In the genomic region with DNA sequence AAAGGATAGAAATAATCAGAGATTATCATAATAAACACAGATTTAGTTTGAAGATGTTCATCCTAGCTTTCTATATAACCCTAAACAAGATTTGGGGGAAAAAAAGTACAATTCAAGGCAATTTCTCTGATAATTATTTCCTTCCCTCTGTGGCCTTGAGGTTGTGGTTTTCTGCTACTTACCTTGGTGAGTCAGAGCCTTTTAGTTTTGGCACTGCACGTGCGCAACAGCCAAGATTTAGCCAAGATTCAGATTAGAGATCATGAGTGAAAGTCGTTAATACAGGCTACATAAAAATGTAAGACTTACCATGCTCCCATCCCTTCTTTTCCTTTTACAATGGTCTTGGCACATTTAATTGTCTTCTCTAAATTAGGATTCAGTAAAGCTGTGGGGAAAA, we compare ENCODE assay signal across 21 cellular contexts. TPM values are rescaled to one million over a fixed set of nuclear protein-coding genes. Genes with fewer than 3 reads are reported as not detected.
A peak's percentile ranks its signal among the peaks of the same experiment; 100 is the strongest.
DNase-seq lines count a peak whose midpoint lies in the region; ATAC-seq and TF ChIP-seq lines count a peak whose summit lies in the region.
"Had no signal": no experiment of that assay in that cellular context is flagged by ENCODE, and none has a peak within 500 bp of the region (broad histone marks: within the 10 kb centered on the region; RNA-seq: fewer than 3 reads in every experiment).

No MANE protein-coding gene starts in this region.

- no peak overlapping the region for H3K4me3 Mint-ChIP-seq in stimulated activated naive CD8-positive, alpha-beta T cell treated with anti-CD3 and anti-CD28 coated beads, Interleukin-15, amount 100 ng/mL, for 72 hours
- H3K4me3 Mint-ChIP-seq: CD14-positive monocyte had no signal

- TF ChIP-seq POLR2A in lower leg skin (IDR thresholded peaks at IDR 0.05), result no peak

- peaks cover 33% of the 10 kb centered on the region for H3K4me1 Mint-ChIP-seq in stimulated activated naive CD8-positive, alpha-beta T cell treated with anti-CD3 and anti-CD28 coated beads, Interleukin-15, amount 100 ng/mL, for 72 hours
- H3K4me1 Mint-ChIP-seq: CD14-positive monocyte had no signal

- H3K9me3 Mint-ChIP-seq in stimulated activated naive CD8-positive, alpha-beta T cell treated with anti-CD3 and anti-CD28 coated beads, Interleukin-15, amount 100 ng/mL, for 72 hours, result peaks cover 0 to 9% of the 10 kb centered on the region in 2 donors

- DNase-seq in DMS79 treated with DMSO at 0.1 percent for 48 hours (lab: John Stamatoyannopoulos, UW), result peak; percentile 2
- no peak for DNase-seq in DMS79 (lab: John Stamatoyannopoulos, UW)
- peak; percentile 11 to 20 for DNase-seq in stimulated activated naive CD8-positive, alpha-beta T cell treated with anti-CD3 and anti-CD28 coated beads, Interleukin-15, amount 100 ng/mL, for 72 hours
- no peak for DNase-seq in stimulated activated naive CD8-positive, alpha-beta T cell treated with anti-CD3 and anti-CD28 coated beads, Interleukin-15, Interleukin-2, amounts not matched to agents 100 U/mL and 50 U/mL, for 24 hours
- peak; percentile 46 for DNase-seq in astrocyte of the hippocampus (ENCODE audit: low read depth, low spot score)
- DNase-seq in lower leg skin (ENCODE audit: low spot score in 2 of 2), result no peak
- DNase-seq in head of caudate nucleus, result no peak
- no peak for DNase-seq in activated effector memory CD4-positive, alpha-beta T cell treated with anti-CD3 and anti-CD28 coated beads, Interleukin-2, amount 50 U/mL, for 16 hours
- DNase-seq: COR-L47, DMS 273 treated with DMSO at 0.1 percent for 48 hours, GOT3, MV-4-11, NCI-H1417, NCI-H187, NCI-H2107, NCI-H510A, NCI-H748 treated with DMSO at 0.1 percent for 48 hours, SJCRH30 had no signal

- no peaks in the 10 kb centered on the region for H3K27me3 Mint-ChIP-seq in stimulated activated naive CD8-positive, alpha-beta T cell treated with anti-CD3 and anti-CD28 coated beads, Interleukin-15, amount 100 ng/mL, for 72 hours

- WGBS in lower leg skin, 2 donors, result 36 to 52% methylated on average over 3 of the region's 3 CpGs

- H3K4me3 ChIP-seq in lower leg skin (ENCODE audit: low read depth, poor library complexity, severe bottlenecking), result no peak overlapping the region
- H3K4me3 ChIP-seq: GM12878, K562, SJCRH30 had no signal

- no peak for TF ChIP-seq CTCF in lower leg skin (IDR thresholded peaks at IDR 0.05)

- ATAC-seq in stimulated activated naive CD8-positive, alpha-beta T cell treated with anti-CD3 and anti-CD28 coated beads, Interleukin-15, amount 100 ng/mL, for 72 hours, result peak; percentile 60
- no peak for ATAC-seq in stimulated activated naive CD8-positive, alpha-beta T cell treated with anti-CD3 and anti-CD28 coated beads, Interleukin-15, Interleukin-2, amounts not matched to agents 100 U/mL and 50 U/mL, for 24 hours
- ATAC-seq: GM12878, K562 had no signal

- no peak overlapping the region for H3K27ac Mint-ChIP-seq in stimulated activated naive CD8-positive, alpha-beta T cell treated with anti-CD3 and anti-CD28 coated beads, Interleukin-15, amount 100 ng/mL, for 72 hours
- H3K27ac Mint-ChIP-seq: CD14-positive monocyte had no signal

- intact Hi-C loops in lower leg skin (cut with DNase I; ENCODE audit: low total_unique reads) (no loop called here), head of caudate nucleus (cut with DNase I) (no loop called here)

RNA-seq across cellular contexts. Expression of gene LYZL4, which starts 6.7 kb away (rescaled TPM):
- total RNA-seq in lower leg skin, result not detected
- total RNA-seq: K562, SJCRH30 had no signal

Comparison
In these comparisons a context has a peak if more than half of its experiments do, and no peak if none do; other contexts are left out.
1. DNase-seq: peak in DMS79 treated with DMSO at 0.1 percent for 48 hours (single experiment), stimulated activated naive CD8-positive, alpha-beta T cell treated with anti-CD3 and anti-CD28 coated beads, Interleukin-15, amount 100 ng/mL, for 72 hours (2 of 2) and astrocyte of the hippocampus (single experiment); none in DMS79 (single experiment), stimulated activated naive CD8-positive, alpha-beta T cell treated with anti-CD3 and anti-CD28 coated beads, Interleukin-15, Interleukin-2, amounts not matched to agents 100 U/mL and 50 U/mL, for 24 hours (single experiment), lower leg skin (0 of 2), head of caudate nucleus (0 of 42) and activated effector memory CD4-positive, alpha-beta T cell treated with anti-CD3 and anti-CD28 coated beads, Interleukin-2, amount 50 U/mL, for 16 hours (single experiment).